1 cellular context compared by ENCODE assay signal in genomic region chr5:14810282-14810681, GRCh38.
TF ChIP-seq lines count a peak whose summit lies in the region.

No MANE protein-coding gene starts in this region.

TF ChIP-seq in WTC11, 78 proteins besides CTCF, POLR2A, EP300 and RAD21 (continued from another document):
- TF ChIP-seq, protein P1, sequence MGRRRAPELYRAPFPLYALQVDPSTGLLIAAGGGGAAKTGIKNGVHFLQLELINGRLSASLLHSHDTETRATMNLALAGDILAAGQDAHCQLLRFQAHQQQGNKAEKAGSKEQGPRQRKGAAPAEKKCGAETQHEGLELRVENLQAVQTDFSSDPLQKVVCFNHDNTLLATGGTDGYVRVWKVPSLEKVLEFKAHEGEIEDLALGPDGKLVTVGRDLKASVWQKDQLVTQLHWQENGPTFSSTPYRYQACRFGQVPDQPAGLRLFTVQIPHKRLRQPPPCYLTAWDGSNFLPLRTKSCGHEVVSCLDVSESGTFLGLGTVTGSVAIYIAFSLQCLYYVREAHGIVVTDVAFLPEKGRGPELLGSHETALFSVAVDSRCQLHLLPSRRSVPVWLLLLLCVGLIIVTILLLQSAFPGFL (CRISPR knock-in tag; IDR thresholded peaks at IDR 0.05; ENCODE audit: borderline replicate concordance) = no peak
